1 cellular context compared by ENCODE assay signal in the genomic region with DNA sequence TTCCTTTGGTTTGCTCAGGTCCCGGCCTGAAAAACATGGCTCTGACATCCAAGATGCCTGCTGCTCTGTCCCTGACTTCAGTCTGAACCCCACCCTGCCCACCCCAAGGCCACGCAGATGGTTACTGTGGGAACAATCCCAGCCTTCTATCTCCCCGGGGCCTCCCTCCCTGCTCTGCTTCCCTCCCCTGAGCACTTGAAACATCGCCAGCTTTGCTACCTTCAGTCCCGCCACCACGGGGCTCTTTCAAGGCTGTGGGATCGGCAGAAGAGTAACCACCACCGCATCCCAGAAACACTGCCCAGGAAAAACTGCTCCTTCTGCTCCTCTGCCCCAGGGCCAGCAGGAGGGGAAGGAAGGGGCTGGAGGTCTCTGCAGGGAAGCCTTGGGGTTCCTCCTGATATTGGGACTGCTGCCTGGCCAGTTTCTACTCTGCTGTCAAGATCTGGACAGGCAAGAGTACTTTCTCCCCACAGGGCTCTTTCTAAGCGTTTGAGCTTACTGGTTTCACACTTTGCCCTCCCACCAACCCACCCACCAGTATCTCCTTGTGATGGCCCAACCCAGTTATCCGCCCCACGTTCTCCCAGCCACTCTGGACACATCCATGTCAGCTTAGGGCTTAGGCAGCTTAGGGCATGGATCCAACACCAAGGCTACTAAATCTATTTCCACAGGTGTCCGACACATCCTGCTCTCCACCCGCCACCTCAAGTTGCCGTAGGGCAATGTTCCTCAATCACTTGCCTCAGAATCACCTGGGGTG.
TF ChIP-seq lines count a peak whose summit lies in the region.

No MANE protein-coding gene starts in this region.

TF ChIP-seq in HepG2, 621 proteins besides CTCF, POLR2A, EP300 and RAD21:
- TF ChIP-seq, protein P1, sequence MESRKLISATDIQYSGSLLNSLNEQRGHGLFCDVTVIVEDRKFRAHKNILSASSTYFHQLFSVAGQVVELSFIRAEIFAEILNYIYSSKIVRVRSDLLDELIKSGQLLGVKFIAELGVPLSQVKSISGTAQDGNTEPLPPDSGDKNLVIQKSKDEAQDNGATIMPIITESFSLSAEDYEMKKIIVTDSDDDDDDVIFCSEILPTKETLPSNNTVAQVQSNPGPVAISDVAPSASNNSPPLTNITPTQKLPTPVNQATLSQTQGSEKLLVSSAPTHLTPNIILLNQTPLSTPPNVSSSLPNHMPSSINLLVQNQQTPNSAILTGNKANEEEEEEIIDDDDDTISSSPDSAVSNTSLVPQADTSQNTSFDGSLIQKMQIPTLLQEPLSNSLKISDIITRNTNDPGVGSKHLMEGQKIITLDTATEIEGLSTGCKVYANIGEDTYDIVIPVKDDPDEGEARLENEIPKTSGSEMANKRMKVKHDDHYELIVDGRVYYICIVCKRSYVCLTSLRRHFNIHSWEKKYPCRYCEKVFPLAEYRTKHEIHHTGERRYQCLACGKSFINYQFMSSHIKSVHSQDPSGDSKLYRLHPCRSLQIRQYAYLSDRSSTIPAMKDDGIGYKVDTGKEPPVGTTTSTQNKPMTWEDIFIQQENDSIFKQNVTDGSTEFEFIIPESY (CRISPR knock-in tag; IDR thresholded peaks at IDR 0.05) = peak; percentile 83
- TF ChIP-seq NR2F2 (IDR thresholded peaks at IDR 0.05; ENCODE audit: borderline replicate concordance, low read depth) = no peak
